8 cellular contexts compared by ENCODE assay signal in the genomic region with DNA sequence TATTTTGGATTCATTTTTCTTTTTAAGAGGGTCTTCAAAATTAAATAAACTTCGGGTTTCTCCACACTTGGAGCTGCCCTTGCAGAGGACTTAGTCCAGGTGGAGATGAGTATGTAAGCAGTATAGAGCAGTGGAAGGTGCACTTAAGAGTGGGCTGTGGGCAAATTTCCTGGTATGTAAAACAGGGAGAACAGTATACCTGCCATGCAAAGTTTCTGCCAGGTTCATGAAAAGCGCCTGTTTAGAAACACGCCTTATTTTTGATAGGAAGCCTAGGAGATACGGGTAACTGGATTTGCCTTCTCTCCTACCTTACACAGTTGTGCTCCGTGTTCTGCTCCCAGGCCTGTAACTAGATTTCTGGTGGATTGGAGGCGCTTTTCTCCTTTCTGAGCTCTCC. TPM values are rescaled to one million over a fixed set of nuclear protein-coding genes. Genes with fewer than 3 reads are reported as not detected.
DNase-seq lines count a peak whose midpoint lies in the region; FAIRE-seq and TF ChIP-seq lines count a peak whose summit lies in the region.

No MANE protein-coding gene starts in this region.

- peaks cover 55% of the 10 kb centered on the region for H3K79me2 ChIP-seq in osteoblast (ENCODE audit: insufficient read depth, low read length)

- peak overlapping the region; percentile 99 for H3K4me3 ChIP-seq in NT2/D1 (ENCODE audit: insufficient read length, low read depth)
- H3K4me3 ChIP-seq in endodermal cell (ENCODE audit: low read length) = peak overlapping the region; percentile 96
- peak overlapping the region; percentile 97 for H3K4me3 ChIP-seq in osteoblast (ENCODE audit: insufficient read depth, low read length)

- TF ChIP-seq CTCF in endodermal cell (conservative IDR thresholded peaks at IDR 0.05) = no peak
- no peak for TF ChIP-seq CTCF in osteoblast (IDR thresholded peaks at IDR 0.05; ENCODE audit: extremely low read depth, low read depth, low read length)

- peaks cover 32% of the 10 kb centered on the region for H3K36me3 ChIP-seq in NT2/D1 (ENCODE audit: insufficient read depth, insufficient read length, low read length)
- H3K36me3 ChIP-seq in endodermal cell (ENCODE audit: control insufficient read depth, insufficient read depth, low read length) = peaks cover 31% of the 10 kb centered on the region
- peaks cover 26% of the 10 kb centered on the region for H3K36me3 ChIP-seq in osteoblast (ENCODE audit: insufficient read depth, low read length)

- no peaks in the 10 kb centered on the region for H3K27me3 Mint-ChIP-seq in endodermal cell (ENCODE audit: insufficient read depth)

- FAIRE-seq in GM19239 (lab: Jason Lieb, UNC) = no peak

- H3K27ac ChIP-seq in endodermal cell (ENCODE audit: low read depth, low read length) (no peak overlapping the region), osteoblast (ENCODE audit: low read depth, low read length) (peak overlapping the region; percentile 76)

- H3K9me3 Mint-ChIP-seq in endodermal cell = no peaks in the 10 kb centered on the region

- H3K36me3 Mint-ChIP-seq in endodermal cell (ENCODE audit: low read depth) = peaks cover 29% of the 10 kb centered on the region

- H3K4me1 ChIP-seq in NT2/D1 (ENCODE audit: insufficient read depth, insufficient read length) = peaks cover 6% of the 10 kb centered on the region
- H3K4me1 ChIP-seq in endodermal cell (ENCODE audit: control insufficient read depth, insufficient read depth, low read length) = no peaks in the 10 kb centered on the region
- peaks cover 10% of the 10 kb centered on the region for H3K4me1 ChIP-seq in osteoblast (ENCODE audit: insufficient read depth, low read length)

- H3K27me3 ChIP-seq in NT2/D1 (ENCODE audit: insufficient read depth, insufficient read length) (no peaks in the 10 kb centered on the region), endodermal cell (ENCODE audit: control insufficient read depth, insufficient read depth, low read length, poor library complexity, severe bottlenecking) (no peaks in the 10 kb centered on the region), osteoblast (ENCODE audit: insufficient read depth, low read length) (no peaks in the 10 kb centered on the region)

- H3K9me3 ChIP-seq in NT2/D1 (ENCODE audit: insufficient read depth, low read length) (no peaks in the 10 kb centered on the region), endodermal cell (ENCODE audit: control insufficient read depth, low read length) (no peaks in the 10 kb centered on the region), osteoblast (ENCODE audit: low read depth, low read length) (no peaks in the 10 kb centered on the region)

- peak overlapping the region; percentile 99 for H3K9ac ChIP-seq in NT2/D1 (ENCODE audit: insufficient read length, low read depth)
- H3K9ac ChIP-seq in endodermal cell (ENCODE audit: extremely low read depth, low read length, poor library complexity, severe bottlenecking) = peak overlapping the region; percentile 67

- H3K4me2 ChIP-seq in osteoblast (ENCODE audit: insufficient read depth, low read length) = peak overlapping the region; percentile 78

- H3K4me3 Mint-ChIP-seq in endodermal cell = peak overlapping the region; percentile 95

- WGBS in endodermal cell (ENCODE audit: insufficient coverage in 1 of 2, insufficient read length in 1 of 2), 2 experiments = 27 to 28% methylated on average over 3 to 6 of the region's 6 CpGs

- peak; percentile 43 for DNase-seq in DMS53 (lab: John Stamatoyannopoulos, UW)
- DNase-seq in NT2/D1 (ENCODE audit: low read depth, low spot score) = no peak
- no peak for DNase-seq in endodermal cell
- DNase-seq in osteoblast (ENCODE audit: insufficient read length, low spot score, missing footprints) = no peak
- DNase-seq in activated effector memory CD4-positive, alpha-beta T cell treated with Interleukin-2 at 50 U/mL for 16 hours = no peak
- no peak for DNase-seq in GM19239 (ENCODE audit: insufficient read length, low spot score)
- no peak for DNase-seq in inferior parietal cortex (ENCODE audit: extremely low spot score)
- no peak for DNase-seq in NCI-H2171 treated with DMSO at 0.1 percent for 48 hours (lab: John Stamatoyannopoulos, UW)

- peak overlapping the region; percentile 66 for H3K27ac Mint-ChIP-seq in endodermal cell

- peaks cover 22% of the 10 kb centered on the region for H3K4me1 Mint-ChIP-seq in endodermal cell

- H2AFZ ChIP-seq in osteoblast (ENCODE audit: low read length) = no peak overlapping the region

- H4K20me1 ChIP-seq in osteoblast (ENCODE audit: insufficient read depth, low read length) = peaks cover 27% of the 10 kb centered on the region

RNA-seq across cellular contexts. Expression of a gene that starts 1.2 kb away (rescaled TPM):
- total RNA-seq in endodermal cell (10 to 100 TPM; 54.7 to 74.4 TPM), osteoblast (47.0 and 47.4 TPM in 2 replicates)
- polyA plus RNA-seq in endodermal cell (2013, experiment 1 of 2) = 54.6 TPM
- polyA plus RNA-seq in endodermal cell (2013, experiment 2 of 2) = 47.6 TPM

RNA-seq across cellular contexts. Expression of a gene that starts 56.1 kb away (rescaled TPM):
- 10 to 100 TPM; 15.5 to 15.9 TPM for total RNA-seq in endodermal cell
- polyA plus RNA-seq in endodermal cell (2013, experiment 1 of 2) = 22.0 TPM
- 22.3 TPM for polyA plus RNA-seq in endodermal cell (2013, experiment 2 of 2)
- 18.0 and 18.5 TPM in 2 replicates for total RNA-seq in osteoblast
